11 cellular contexts compared by ENCODE assay signal in the genomic region with DNA sequence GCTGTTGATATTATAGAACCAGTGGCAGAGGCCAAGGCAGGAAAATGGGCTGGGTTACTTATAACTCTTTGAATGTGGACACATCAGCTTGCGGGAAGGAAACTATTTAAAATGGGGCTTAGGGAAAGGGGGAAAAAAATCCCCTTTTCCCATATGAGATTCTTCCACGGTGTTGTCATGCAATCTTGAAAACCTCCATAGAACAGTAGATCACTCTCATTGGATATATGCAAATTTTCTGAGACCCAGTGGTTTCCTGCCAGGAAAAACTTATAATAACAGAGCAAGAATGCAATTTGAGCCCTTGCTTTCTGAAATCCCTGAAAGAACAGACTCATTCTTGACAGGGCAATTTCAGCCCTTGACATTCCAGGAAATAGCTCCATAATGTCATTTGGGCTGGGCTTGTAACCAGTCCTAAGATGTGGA. TPM values are rescaled to one million over a fixed set of nuclear protein-coding genes. Genes with fewer than 3 reads are reported as not detected.
DNase-seq lines count a peak whose midpoint lies in the region; ATAC-seq, FAIRE-seq and TF ChIP-seq lines count a peak whose summit lies in the region.
"Had no signal": no experiment of that assay in that cellular context is flagged by ENCODE, and none has a peak within 500 bp of the region (broad histone marks: within the 10 kb centered on the region; RNA-seq: fewer than 3 reads in every experiment).

No MANE protein-coding gene starts in this region.

- peak overlapping the region; percentile 31; the same call in 1 of the 2 replicates for H3K4me3 ChIP-seq in ACC112 (ENCODE audit: low read depth, low read length)
- H3K4me3 ChIP-seq in MG63 = no peak overlapping the region
- no peak overlapping the region for H3K4me3 ChIP-seq in endothelial cell of umbilical vein (replicated peaks in 1 of 3; ENCODE audit: insufficient read depth in 1 of 3, low read depth in 1 of 3, low read length in 3 of 3)
- no peak overlapping the region for H3K4me3 ChIP-seq in mucosa of descending colon

- intact Hi-C loops in endothelial cell of umbilical vein (cut with micrococcal nuclease) (loop anchor here (1.0 to 2.0 kb wide), 9 partner anchors 11 to 444 kb away; a partner anchor contains a TSS), mucosa of descending colon (cut with DNase I, micrococcal nuclease) (no loop called here)
- intact Hi-C loops in activated CD4-positive, alpha-beta T cell treated with anti-CD3 and anti-CD28 coated beads, Interleukin-2, amount 10 ng/mL, durations not matched to agents 24 days and 14 days (cut with micrococcal nuclease) = loop anchor here (10.0 kb wide), 1 partner anchor 231 kb away; no protein-coding TSS in a partner anchor

- POLR2A ChIA-PET in endothelial cell of umbilical vein (lab: Charles Lee) = interaction anchor here (0.6 to 1.3 kb wide), 3 partner anchors 9 to 86 kb away, joined by 3 to 6 read pairs (median 4); no protein-coding TSS in a partner anchor

- H3K27ac Mint-ChIP-seq in activated CD4-positive, alpha-beta T cell treated with anti-CD3 and anti-CD28 coated beads, Interleukin-2, amount 10 ng/mL, durations not matched to agents 24 days and 14 days = no peak overlapping the region

- no peaks in the 10 kb centered on the region for H3K9me3 ChIP-seq in MG63
- no peaks in the 10 kb centered on the region for H3K9me3 ChIP-seq in endothelial cell of umbilical vein (replicated peaks; ENCODE audit: control insufficient read depth, insufficient read depth, low read length)
- H3K9me3 ChIP-seq in mucosa of descending colon = no peaks in the 10 kb centered on the region
- H3K9me3 ChIP-seq: Caco-2 had no signal

- no peaks in the 10 kb centered on the region for H3K9me3 Mint-ChIP-seq in activated CD4-positive, alpha-beta T cell treated with anti-CD3 and anti-CD28 coated beads, Interleukin-2, amount 10 ng/mL, durations not matched to agents 24 days and 14 days

- H3K36me3 Mint-ChIP-seq in activated CD4-positive, alpha-beta T cell treated with anti-CD3 and anti-CD28 coated beads, Interleukin-2, amount 10 ng/mL, durations not matched to agents 24 days and 14 days (ENCODE audit: low read depth) = no peaks in the 10 kb centered on the region

- peaks cover 66% of the 10 kb centered on the region for H3K4me1 ChIP-seq in ACC112 (ENCODE audit: control insufficient read depth, insufficient read depth, low read length, unreplicated experiment)
- peaks cover 53% of the 10 kb centered on the region for H3K4me1 ChIP-seq in endothelial cell of umbilical vein (ENCODE audit: control insufficient read depth, extremely low read depth, insufficient read depth, low read length)
- no peaks in the 10 kb centered on the region for H3K4me1 ChIP-seq in mucosa of descending colon (ENCODE audit: low read depth)

- H3K4me2 ChIP-seq in endothelial cell of umbilical vein (ENCODE audit: insufficient read depth, low read length) = peak overlapping the region; percentile 71

- H3K27me3 ChIP-seq in ACC112 (ENCODE audit: insufficient read depth, low read length) (no peaks in the 10 kb centered on the region), MG63 (no peaks in the 10 kb centered on the region), endothelial cell of umbilical vein (ENCODE audit: control insufficient read depth in 2 of 2, insufficient read depth in 2 of 2, low read length in 2 of 2) (no peaks in the 10 kb centered on the region)

- peaks cover 16% of the 10 kb centered on the region for H3K27me3 Mint-ChIP-seq in activated CD4-positive, alpha-beta T cell treated with anti-CD3 and anti-CD28 coated beads, Interleukin-2, amount 10 ng/mL, durations not matched to agents 24 days and 14 days

- no peaks in the 10 kb centered on the region for H3K9me1 ChIP-seq in endothelial cell of umbilical vein (replicated peaks; ENCODE audit: control insufficient read depth, extremely low read depth, insufficient read depth, low read length)

- CTCF ChIA-PET in endothelial cell of umbilical vein (lab: Charles Lee) = interaction anchor here (0.8 to 1.8 kb wide), 10 partner anchors 9 to 161 kb away, joined by 3 to 5 read pairs (median 4); no protein-coding TSS in a partner anchor

- H3K4me1 Mint-ChIP-seq in activated CD4-positive, alpha-beta T cell treated with anti-CD3 and anti-CD28 coated beads, Interleukin-2, amount 10 ng/mL, durations not matched to agents 24 days and 14 days = peaks cover 12% of the 10 kb centered on the region

- peak; percentile 67 for DNase-seq in MG63
- DNase-seq in endothelial cell of umbilical vein (ENCODE audit: low read depth, low spot score) = peak; percentile 98
- no peak for DNase-seq in mucosa of descending colon
- no peak for DNase-seq in activated CD4-positive, alpha-beta T cell treated with anti-CD3 and anti-CD28 coated beads, Interleukin-2, amount 10 ng/mL, durations not matched to agents 24 days and 14 days
- DNase-seq in NCI-H1092 treated with DMSO at 0.1 percent for 48 hours (lab: John Stamatoyannopoulos, UW) = no peak
- DNase-seq in activated naive CD4-positive, alpha-beta T cell treated with anti-CD3 and anti-CD28 coated beads, Interleukin-2, amount 50 U/mL, for 16 hours = no peak
- no peak for DNase-seq in NCI-H1930 (lab: John Stamatoyannopoulos, UW)
- DNase-seq: Caco-2 had no signal

- TF ChIP-seq CTCF in endothelial cell of umbilical vein (IDR thresholded peaks at IDR 0.05; ENCODE audit: extremely low read depth in 1 of 2, insufficient read depth in 1 of 2, low read depth in 1 of 2, low read length in 2 of 2) (no peak), mucosa of descending colon (IDR thresholded peaks at IDR 0.05) (no peak)

- peak; percentile 76 for TF ChIP-seq POLR2A in endothelial cell of umbilical vein (IDR thresholded peaks at IDR 0.05; ENCODE audit: low read depth, low read length)

- H3K4me3 Mint-ChIP-seq in activated CD4-positive, alpha-beta T cell treated with anti-CD3 and anti-CD28 coated beads, Interleukin-2, amount 10 ng/mL, durations not matched to agents 24 days and 14 days = no peak overlapping the region

- no peak overlapping the region for H2AFZ ChIP-seq in ACC112 (ENCODE audit: low read length, unreplicated experiment)
- no peak overlapping the region for H2AFZ ChIP-seq in endothelial cell of umbilical vein (ENCODE audit: low read depth, low read length)

- H3K36me3 ChIP-seq in ACC112 (ENCODE audit: insufficient read depth, low read length) (no peaks in the 10 kb centered on the region), MG63 (no peaks in the 10 kb centered on the region), endothelial cell of umbilical vein (ENCODE audit: control insufficient read depth in 2 of 2, extremely low read depth in 1 of 2, insufficient read depth in 2 of 2, low read length in 2 of 2) (no peaks in the 10 kb centered on the region), mucosa of descending colon (ENCODE audit: low read depth) (no peaks in the 10 kb centered on the region)

- dilution Hi-C loops in endothelial cell of umbilical vein (cut with MboI; ENCODE audit: extremely low pct_ligation_motif_present, low sequenced_read_pairs) = no loop called here

- H3K27ac ChIP-seq in ACC112 (ENCODE audit: low read depth, low read length) (peak overlapping the region; percentile 96), endothelial cell of umbilical vein (ENCODE audit: insufficient read depth, low read depth, low read length) (peak overlapping the region; percentile 97)

- H3K79me2 ChIP-seq in ACC112 (ENCODE audit: control insufficient read depth, insufficient read depth, low read length, unreplicated experiment) = no peaks in the 10 kb centered on the region
- H3K79me2 ChIP-seq in endothelial cell of umbilical vein (ENCODE audit: control insufficient read depth, insufficient read depth, low read length) = no peaks in the 10 kb centered on the region

- BruUV-seq in endothelial cell of umbilical vein (replicated peaks; lab: Mats Ljungman, UMichigan) = no TSS peak

- peak; percentile 78 for FAIRE-seq in endothelial cell of umbilical vein (lab: Jason Lieb, UNC)
- FAIRE-seq: endometrium had no signal

- no peaks in the 10 kb centered on the region for H4K20me1 ChIP-seq in endothelial cell of umbilical vein (replicated peaks; ENCODE audit: control insufficient read depth, extremely low read depth, insufficient read depth, low read length)

- peak; percentile 56 for ATAC-seq in mucosa of descending colon

- peak overlapping the region; percentile 83 for H3K9ac ChIP-seq in endothelial cell of umbilical vein (replicated peaks; ENCODE audit: extremely low read depth, insufficient read depth, low read length)

TF ChIP-seq in endothelial cell of umbilical vein, 7 proteins besides CTCF, POLR2A, EP300 and RAD21:
- TF ChIP-seq, protein P1, sequence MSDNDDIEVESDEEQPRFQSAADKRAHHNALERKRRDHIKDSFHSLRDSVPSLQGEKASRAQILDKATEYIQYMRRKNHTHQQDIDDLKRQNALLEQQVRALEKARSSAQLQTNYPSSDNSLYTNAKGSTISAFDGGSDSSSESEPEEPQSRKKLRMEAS (IDR thresholded peaks at IDR 0.05; ENCODE audit: insufficient read depth, insufficient read length) = no peak
- peak; percentile 68 for TF ChIP-seq POLR2AphosphoS5 (IDR thresholded peaks at IDR 0.05; ENCODE audit: insufficient read depth, low read depth, low read length)
- TF ChIP-seq FOS (IDR thresholded peaks at IDR 0.05; ENCODE audit: borderline replicate concordance, insufficient read depth, low read length) = peak; percentile 60
- TF ChIP-seq JUN (IDR thresholded peaks at IDR 0.05; ENCODE audit: borderline replicate concordance, insufficient read depth, insufficient read length, low read depth) = peak; percentile 82
- TF ChIP-seq EZH2 (IDR thresholded peaks at IDR 0.05; ENCODE audit: borderline replicate concordance, low read depth, low read length, severe bottlenecking) = no peak

RNA-seq across cellular contexts. Expression of a gene that starts 31.1 kb away (rescaled TPM):
- total RNA-seq in MG63 (2014; rRNA removed; shearing (Covaris generic); ENCODE audit: low replicate concordance) = not detected in 2 replicates
- not detected in 2 replicates for total RNA-seq in endothelial cell of umbilical vein
- polyA plus RNA-seq in endothelial cell of umbilical vein = 0.14 TPM in 1 of 2 replicates, not detected in the other
- not detected in 2 replicates for polyA plus RNA-seq in endothelial cell of umbilical vein (2011; cell fraction: cytosol; rRNA removed)
- 0.11 TPM in 1 of 2 replicates, not detected in the other for polyA plus RNA-seq in endothelial cell of umbilical vein (2011; cell fraction: nucleus; rRNA removed)
- not detected in 2 replicates for polyA plus RNA-seq in endothelial cell of umbilical vein (2012)
- polyA minus RNA-seq in endothelial cell of umbilical vein = not detected in 2 replicates
- polyA minus RNA-seq in endothelial cell of umbilical vein (2011; cell fraction: cytosol; rRNA and poly(A)+ RNA removed) = not detected
- 0.91 and 1.3 TPM in 2 replicates for polyA minus RNA-seq in endothelial cell of umbilical vein (2011; cell fraction: nucleus; rRNA and poly(A)+ RNA removed)
- total RNA-seq in mucosa of descending colon = not detected
- total RNA-seq in activated CD4-positive, alpha-beta T cell treated with anti-CD3 and anti-CD28 coated beads, Interleukin-2, amount 10 ng/mL, durations not matched to agents 24 days and 14 days = not detected in 2 replicates
- total RNA-seq: Caco-2; T-helper 2 cell treated with Interferon-gamma antibody and Interleukin-4, amounts not matched to agents 100 ng/mL and 5 ng/mL, for 36 hours had no signal

Comparison
In these comparisons a context has a peak if more than half of its experiments do, and no peak if none do; other contexts are left out.
1. DNase-seq: peak in MG63 (single experiment) and endothelial cell of umbilical vein (single experiment); none in mucosa of descending colon (0 of 3), activated CD4-positive, alpha-beta T cell treated with anti-CD3 and anti-CD28 coated beads, Interleukin-2, amount 10 ng/mL, durations not matched to agents 24 days and 14 days (single experiment), NCI-H1092 treated with DMSO at 0.1 percent for 48 hours (single experiment), activated naive CD4-positive, alpha-beta T cell treated with anti-CD3 and anti-CD28 coated beads, Interleukin-2, amount 50 U/mL, for 16 hours (single experiment) and NCI-H1930 (0 of 2).
2. intact Hi-C loops: an anchor here in endothelial cell of umbilical vein (1.0 to 2.0 kb wide) and activated CD4-positive, alpha-beta T cell treated with anti-CD3 and anti-CD28 coated beads, Interleukin-2, amount 10 ng/mL, durations not matched to agents 24 days and 14 days (10.0 kb wide); none called in mucosa of descending colon.